ENCODE assay signal across 15 cellular contexts in genomic region chr3:171357721-171358120, GRCh38.
DNase-seq lines count a peak whose midpoint lies in the region; ATAC-seq and TF ChIP-seq lines count a peak whose summit lies in the region.
"Had no signal": no experiment of that assay in that cellular context is flagged by ENCODE, and none has a peak within 500 bp of the region (broad histone marks: within the 10 kb centered on the region; RNA-seq: fewer than 3 reads in every experiment).

No MANE protein-coding gene starts in this region.

- H3K36me3 ChIP-seq in heart left ventricle = no peaks in the 10 kb centered on the region
- no peaks in the 10 kb centered on the region for H3K36me3 ChIP-seq in left ventricle myocardium inferior
- no peaks in the 10 kb centered on the region for H3K36me3 ChIP-seq in RWPE2 (ENCODE audit: low read depth)
- H3K36me3 ChIP-seq: BLaER1 treated with 17β-estradiol and CSF1 and Interleukin-3, amounts not matched to agents 10 nM and 100 nM had no signal

- no peak for DNase-seq in heart left ventricle
- DNase-seq in left ventricle myocardium inferior = no peak
- no peak for DNase-seq in RWPE2 (ENCODE audit: low spot score)
- DNase-seq in endothelial cell (ENCODE audit: low spot score) = peak; percentile 26
- no peak for DNase-seq in neural crest cell (ENCODE audit: low read depth, low spot score)
- no peak for DNase-seq in A172 (ENCODE audit: low spot score)
- DNase-seq in DMS153 (lab: John Stamatoyannopoulos, UW) = no peak
- DNase-seq in HuH-7 (ENCODE audit: low spot score) = no peak
- DNase-seq: CD4-positive, CD25-positive, alpha-beta regulatory T cell; DMS 273 treated with DMSO at 0.1 percent for 48 hours; DMS79; H7 had no signal

- intact Hi-C loops in heart left ventricle (cut with DNase I) (no loop called here), left ventricle myocardium inferior (cut with micrococcal nuclease) (no loop called here)

- whole genome bisulfite sequencing in heart left ventricle, 4 donors = 65 to 74% (median 68%) methylated on average over 8 of the region's 8 CpGs

- H3K4me1 ChIP-seq in heart left ventricle (peaks cover 0 to 11% (median 2%) of the 10 kb centered on the region in 12 donors), left ventricle myocardium inferior (peaks cover 10% of the 10 kb centered on the region), RWPE2 (ENCODE audit: insufficient read depth, poor library complexity, severe bottlenecking) (peaks cover 48% of the 10 kb centered on the region)
- H3K4me1 ChIP-seq: BLaER1 treated with 17β-estradiol and CSF1 and Interleukin-3, amounts not matched to agents 10 nM and 100 nM had no signal

- TF ChIP-seq POLR2A in heart left ventricle (IDR thresholded peaks at IDR 0.05) = no peak

- peaks cover 6% of the 10 kb centered on the region for H3K36me3 Mint-ChIP-seq in endothelial cell (ENCODE audit: low read depth, unreplicated experiment)
- H3K36me3 Mint-ChIP-seq in neural crest cell (ENCODE audit: low read depth) = no peaks in the 10 kb centered on the region

- H3K4me3 Mint-ChIP-seq in endothelial cell (ENCODE audit: unreplicated experiment) = peak overlapping the region; percentile 63
- H3K4me3 Mint-ChIP-seq in neural crest cell = no peak overlapping the region

- H3K9me3 Mint-ChIP-seq in endothelial cell (ENCODE audit: unreplicated experiment) (no peaks in the 10 kb centered on the region), neural crest cell (peaks cover 3% of the 10 kb centered on the region)
- H3K9me3 Mint-ChIP-seq: CD4-positive, CD25-positive, alpha-beta regulatory T cell had no signal

- ATAC-seq in heart left ventricle (peak in 3 of 4 donors; percentile 36 to 52 (median 49)), RWPE2 (ENCODE audit: low read depth) (no peak)

- H3K4me1 Mint-ChIP-seq in endothelial cell (ENCODE audit: unreplicated experiment) (peaks cover 44% of the 10 kb centered on the region), neural crest cell (peaks cover 9% of the 10 kb centered on the region)

- H3K27me3 ChIP-seq in heart left ventricle = no peaks in the 10 kb centered on the region
- no peaks in the 10 kb centered on the region for H3K27me3 ChIP-seq in left ventricle myocardium inferior (ENCODE audit: low read depth)
- no peaks in the 10 kb centered on the region for H3K27me3 ChIP-seq in RWPE2 (ENCODE audit: insufficient read depth, poor library complexity, severe bottlenecking)
- H3K27me3 ChIP-seq: BLaER1 treated with 17β-estradiol and CSF1 and Interleukin-3, amounts not matched to agents 10 nM and 100 nM had no signal

- TF ChIP-seq CTCF in heart left ventricle (IDR thresholded peaks at IDR 0.05) = no peak
- no peak for TF ChIP-seq CTCF in left ventricle myocardium inferior (IDR thresholded peaks at IDR 0.05; ENCODE audit: borderline replicate concordance)
- TF ChIP-seq CTCF in RWPE2 (IDR thresholded peaks at IDR 0.05; ENCODE audit: poor library complexity, severe bottlenecking) = no peak
- no peak for TF ChIP-seq CTCF in endothelial cell (IDR thresholded peaks at IDR 0.05; ENCODE audit: unreplicated experiment)
- TF ChIP-seq CTCF in neural crest cell (conservative IDR thresholded peaks at IDR 0.05) = no peak

- H3K27ac ChIP-seq in heart left ventricle (no peak overlapping the region), left ventricle myocardium inferior (replicated peaks) (no peak overlapping the region), RWPE2 (ENCODE audit: poor library complexity, severe bottlenecking) (peak overlapping the region; percentile 92)
- H3K27ac ChIP-seq: 22Rv1; BLaER1 treated with 17β-estradiol and CSF1 and Interleukin-3, amounts not matched to agents 10 nM and 100 nM; GM23248 had no signal

- H3K27ac Mint-ChIP-seq in endothelial cell (ENCODE audit: unreplicated experiment) = peak overlapping the region; percentile 99
- H3K27ac Mint-ChIP-seq in neural crest cell (ENCODE audit: unreplicated experiment) = peak overlapping the region; percentile 87

- H3K9me3 ChIP-seq in heart left ventricle (no peaks in the 10 kb centered on the region), left ventricle myocardium inferior (replicated peaks) (no peaks in the 10 kb centered on the region), RWPE2 (ENCODE audit: severe bottlenecking) (no peaks in the 10 kb centered on the region)
- H3K9me3 ChIP-seq: BLaER1 treated with 17β-estradiol and CSF1 and Interleukin-3, amounts not matched to agents 10 nM and 100 nM had no signal

- H3K27me3 Mint-ChIP-seq in endothelial cell (ENCODE audit: unreplicated experiment) (peaks cover 11% of the 10 kb centered on the region), neural crest cell (ENCODE audit: low read depth) (no peaks in the 10 kb centered on the region)
- H3K27me3 Mint-ChIP-seq: CD4-positive, CD25-positive, alpha-beta regulatory T cell had no signal

- H3K4me3 ChIP-seq in heart left ventricle (no peak overlapping the region), left ventricle myocardium inferior (no peak overlapping the region), RWPE2 (ENCODE audit: severe bottlenecking) (no peak overlapping the region)
- H3K4me3 ChIP-seq: BLaER1 treated with 17β-estradiol and CSF1 and Interleukin-3, amounts not matched to agents 10 nM and 100 nM; GM23248 had no signal
